1 cellular context compared by ENCODE assay signal in genomic region chr20:49610701-49611538, GRCh38.
TF ChIP-seq lines count a peak whose summit lies in the region.

No MANE protein-coding gene starts in this region.

TF ChIP-seq in H1, 55 proteins besides CTCF, POLR2A, EP300 and RAD21 (continued from another document):
- TF ChIP-seq ATF2 (IDR thresholded peaks at IDR 0.05; ENCODE audit: low read length) (peak; percentile 75), ATF3 (IDR thresholded peaks at IDR 0.05; ENCODE audit: insufficient read depth, low read depth, low read length) (peak; percentile 53), MAX (IDR thresholded peaks at IDR 0.05) (peak; percentile 84), USF2 (IDR thresholded peaks at IDR 0.05; ENCODE audit: low read length) (0 out of 2 replicates have a peak, but pooled peaks have one; percentile 13), SP4 (IDR thresholded peaks at IDR 0.05; ENCODE audit: low read length) (peak; percentile 58; the same call in 1 of the 2 replicates), ASH2L (IDR thresholded peaks at IDR 0.05; ENCODE audit: low read length) (peak; percentile 51), TEAD4 (IDR thresholded peaks at IDR 0.05; ENCODE audit: low read depth, low read length) (peak; percentile 75), JUND (IDR thresholded peaks at IDR 0.05; ENCODE audit: low read length) (peak; percentile 34; the same call in 1 of the 2 replicates), HDAC2 (IDR thresholded peaks at IDR 0.05; ENCODE audit: borderline replicate concordance in 1 of 2, low read depth in 2 of 2, low read length in 2 of 2) (peak in 1 of 2 experiments; percentile 72; a peak in 2 of 4 replicates), BACH1 (IDR thresholded peaks at IDR 0.05; ENCODE audit: low read length) (peak; percentile 61; the same call in 1 of the 2 replicates), KDM4A (IDR thresholded peaks at IDR 0.05; ENCODE audit: low read depth, low read length, severe bottlenecking) (peak; percentile 52), EGR1 (IDR thresholded peaks at IDR 0.05; ENCODE audit: borderline replicate concordance, low read depth, low read length) (0 out of 2 replicates have a peak, but pooled peaks have one; percentile 30), EZH2 (IDR thresholded peaks at IDR 0.05; ENCODE audit: low read depth, low read length, severe bottlenecking) (no peak), SIN3A (conservative IDR thresholded peaks at IDR 0.05 in 1 of 2, IDR thresholded peaks at IDR 0.05 in 1 of 2; ENCODE audit: low read depth in 1 of 2, low read length in 2 of 2) (peak in 1 of 2 experiments; percentile 77; a peak in 1 of 4 replicates), RNF2 (IDR thresholded peaks at IDR 0.05; ENCODE audit: borderline replicate concordance, low read depth, low read length, missing control alignments, poor library complexity, severe bottlenecking) (no peak), SP2 (IDR thresholded peaks at IDR 0.05; ENCODE audit: low read length) (no peak), YY1 (IDR thresholded peaks at IDR 0.05; ENCODE audit: low read depth, low read length) (peak; percentile 60; the same call in 1 of the 2 replicates), CREB1 (IDR thresholded peaks at IDR 0.05) (peak; percentile 65), KDM1A (IDR thresholded peaks at IDR 0.05; ENCODE audit: borderline replicate concordance, low read length) (no peak), E2F6 (IDR thresholded peaks at IDR 0.05) (peak; percentile 82), JUN (IDR thresholded peaks at IDR 0.05; ENCODE audit: low read depth, low read length) (no peak), CHD2 (IDR thresholded peaks at IDR 0.05; ENCODE audit: low read length) (peak; percentile 41; the same call in 1 of the 2 replicates)
